Comparison of ENCODE assay signal across 25 cellular contexts in the genomic region with DNA sequence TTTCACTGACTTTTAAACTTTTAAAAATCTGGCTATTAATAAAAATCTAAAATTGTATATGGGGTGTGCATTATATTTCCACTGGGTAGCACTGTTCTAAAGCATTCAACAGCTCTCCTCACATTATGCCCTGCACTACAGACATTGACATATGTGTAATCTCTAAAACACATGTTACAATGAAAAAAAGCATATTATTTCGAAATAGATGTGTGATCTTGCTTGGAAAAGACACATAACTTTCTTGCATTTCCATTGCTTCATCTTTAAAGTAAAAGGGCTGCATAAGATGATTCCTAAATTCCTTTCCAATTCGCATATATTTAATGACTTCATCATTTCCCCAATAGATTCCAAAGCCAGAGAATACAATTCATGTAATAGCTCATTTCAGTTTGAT.
"Had no signal": no experiment of that assay in that cellular context is flagged by ENCODE, and none has a peak within 500 bp of the region (broad histone marks: within the 10 kb centered on the region; RNA-seq: fewer than 3 reads in every experiment).

No MANE protein-coding gene starts in this region.

- H3K9me3 ChIP-seq: esophagus muscularis mucosa, lower lobe of right lung, testis, tibial artery had no signal

- H2AFZ ChIP-seq: neural progenitor cell, parathyroid adenoma had no signal

- H3K27ac Mint-ChIP-seq: dendritic cell treated with granulocyte-macrophage colony-stimulating factor and Interleukin-4, amounts not matched to agents 40 ng/mL and 50 ng/mL, for 4 days; endodermal cell; natural killer cell; neural progenitor cell; progenitor cell of endocrine pancreas; type B pancreatic cell had no signal

- H3K9ac ChIP-seq: neural progenitor cell, parathyroid adenoma had no signal

- H3K4me3 Mint-ChIP-seq: dendritic cell treated with granulocyte-macrophage colony-stimulating factor and Interleukin-4, amounts not matched to agents 40 ng/mL and 50 ng/mL, for 4 days; endodermal cell; natural killer cell; neural progenitor cell; type B pancreatic cell had no signal

- H3K36me3 ChIP-seq: esophagus muscularis mucosa, lower lobe of right lung, neural progenitor cell, tibial artery had no signal

- H3K36me3 Mint-ChIP-seq: natural killer cell, neural progenitor cell had no signal

- H3K27ac ChIP-seq: esophagus muscularis mucosa, lower lobe of right lung, neural progenitor cell, parathyroid adenoma, testis, tibial artery had no signal

- FAIRE-seq: colon, frontal cortex, keratinocyte had no signal

- H3K79me2 ChIP-seq: parathyroid adenoma had no signal

- H3K4me3 ChIP-seq: esophagus muscularis mucosa, lower lobe of right lung, neural progenitor cell, smooth muscle cell, testis, tibial artery had no signal

- H3K9me3 Mint-ChIP-seq: dendritic cell treated with granulocyte-macrophage colony-stimulating factor and Interleukin-4, amounts not matched to agents 40 ng/mL and 50 ng/mL, for 4 days; endodermal cell; natural killer cell; neural progenitor cell; type B pancreatic cell had no signal

- ATAC-seq: left ventricle myocardium superior; lower lobe of right lung; sciatic nerve; stimulated activated naive CD8-positive, alpha-beta T cell treated with anti-CD3 and anti-CD28 coated beads, Interleukin-15, Interleukin-2, amounts not matched to agents 100 U/mL and 50 U/mL, for 24 hours had no signal

- H3K4me1 ChIP-seq: lower lobe of right lung, neural progenitor cell, parathyroid adenoma, testis had no signal

- DNase-seq: effector CD8-positive, alpha-beta T cell; endodermal cell; head of caudate nucleus; left ventricle myocardium superior; lower lobe of right lung; natural killer cell; stimulated activated CD4-positive, alpha-beta T cell treated with anti-CD3 and anti-CD28 coated beads, Interleukin-12 subunit alpha, Interleukin-12 subunit beta, amount 100 ng/mL, for 4 hours; stimulated activated CD4-positive, alpha-beta T cell treated with anti-CD3 and anti-CD28 coated beads, Interleukin-1b, Interleukin-23, amount 100 ng/mL, for 48 hours; stimulated activated CD4-positive, alpha-beta T cell treated with anti-CD3 and anti-CD28 coated beads, Interleukin-4, amount 100 ng/mL, for 1 hour; stimulated activated CD8-positive, alpha-beta memory T cell treated with anti-CD3 and anti-CD28 coated beads, Interleukin-4, amount 100 ng/mL, for 48 hours; stimulated activated naive CD8-positive, alpha-beta T cell treated with anti-CD3 and anti-CD28 coated beads, Interleukin-15, Interleukin-2, amounts not matched to agents 100 U/mL and 50 U/mL, for 24 hours; substantia nigra; testis; tibial artery had no signal

- H3K4me2 ChIP-seq: neural progenitor cell, smooth muscle cell had no signal

- H3K27me3 Mint-ChIP-seq: dendritic cell treated with granulocyte-macrophage colony-stimulating factor and Interleukin-4, amounts not matched to agents 40 ng/mL and 50 ng/mL, for 4 days; progenitor cell of endocrine pancreas had no signal

- H3K27me3 ChIP-seq: esophagus muscularis mucosa, neural progenitor cell, testis, tibial artery had no signal
